8 cellular contexts compared by ENCODE assay signal in the genomic region with DNA sequence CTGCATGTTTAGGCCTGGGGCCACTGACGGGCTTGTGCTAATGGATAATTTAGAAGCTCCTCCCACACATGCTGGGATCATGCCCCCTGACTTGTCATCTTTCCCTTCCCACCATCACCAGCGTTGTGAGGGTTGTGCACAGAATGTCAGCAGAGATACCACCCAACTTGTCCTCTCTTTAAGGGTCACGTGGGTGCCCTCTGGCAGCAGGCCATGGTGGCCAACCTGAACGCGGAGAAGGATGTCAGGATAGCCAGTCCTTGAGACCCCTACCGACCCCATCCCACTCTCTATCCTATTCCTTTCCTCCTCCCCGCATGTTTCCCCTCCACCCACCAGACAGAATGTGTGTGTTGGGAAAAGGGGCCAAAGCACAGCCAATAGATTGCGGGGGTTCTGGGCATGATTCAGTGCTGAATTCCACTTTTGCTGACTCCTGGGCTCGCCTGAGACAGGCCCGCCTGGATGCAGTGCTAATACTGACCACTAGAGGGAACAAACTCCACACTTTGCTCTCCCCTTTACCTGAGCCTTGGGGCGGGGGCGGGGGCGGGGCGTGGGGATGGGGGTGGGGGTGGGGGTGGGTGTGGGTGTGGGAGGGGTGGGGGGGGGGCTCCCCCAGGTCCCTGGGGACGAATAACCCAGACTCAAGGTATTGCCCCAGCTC. TPM values are rescaled to one million over a fixed set of nuclear protein-coding genes. Genes with fewer than 3 reads are reported as not detected.
DNase-seq lines count a peak whose midpoint lies in the region; ATAC-seq, FAIRE-seq and TF ChIP-seq lines count a peak whose summit lies in the region.

A gene (minus strand): TSS at position 10 of the 667 bp plus-strand sequence. CDS start 143 bp downstream, outside the sequence.

- intact Hi-C loops in ovary (cut with DNase I): no loop called here

- H3K4me1 ChIP-seq in NT2/D1 (ENCODE audit: insufficient read depth, insufficient read length) (peaks cover 11% of the 10 kb centered on the region), ovary (ENCODE audit: insufficient read depth) (no peaks in the 10 kb centered on the region)

- H3K36me3 ChIP-seq in NT2/D1 (ENCODE audit: insufficient read depth, insufficient read length, low read length) (no peaks in the 10 kb centered on the region), ovary (no peaks in the 10 kb centered on the region)

- H3K9ac ChIP-seq in NT2/D1 (ENCODE audit: insufficient read length, low read depth): peak within 1 kb of the TSS; percentile 10

- TF ChIP-seq EP300 in ovary (IDR thresholded peaks at IDR 0.05): no peak

- no peak for ATAC-seq in HG03520 (IDR thresholded peaks at IDR 0.05; ENCODE audit: unreplicated experiment)

- DNase-seq in 8988T: peak; percentile 51
- peak; percentile 76 for DNase-seq in GM12891 (ENCODE audit: insufficient read length, low spot score)
- peak; percentile 35 for DNase-seq in NT2/D1 (ENCODE audit: low read depth, low spot score)
- peak; percentile 46 for DNase-seq in activated T-cell treated with anti-CD3 and anti-CD28 coated beads for 4 hours
- DNase-seq in fibroblast of mammary gland (ENCODE audit: low read depth): peak; percentile 61
- peak in 4 of 5 donors; percentile 25 to 58 (median 44) for DNase-seq in ovary
- no peak for DNase-seq in OCI-M2 (lab: John Stamatoyannopoulos, UW; ENCODE audit: unreplicated experiment)

- no peak for FAIRE-seq in GM12891 (lab: Jason Lieb, UNC)

- no peak within 1 kb of the TSS for H3K4me3 ChIP-seq in NT2/D1 (ENCODE audit: insufficient read length, low read depth)
- H3K4me3 ChIP-seq in fibroblast of mammary gland (ENCODE audit: control insufficient read depth, low read depth, low read length): no peak within 1 kb of the TSS
- H3K4me3 ChIP-seq in ovary: no peak within 1 kb of the TSS

- TF ChIP-seq POLR2A in GM12891 (IDR thresholded peaks at IDR 0.05; ENCODE audit: low read depth, low read length) (no peak), ovary (IDR thresholded peaks at IDR 0.05) (no peak)

- TF ChIP-seq CTCF in fibroblast of mammary gland (conservative IDR thresholded peaks at IDR 0.05; ENCODE audit: control insufficient read depth, insufficient read depth, low read depth, low read length): peak; percentile 55
- TF ChIP-seq CTCF in ovary (IDR thresholded peaks at IDR 0.05): peak in 2 of 3 donors; percentile 8 to 43

- H3K27ac ChIP-seq in ovary: no peak within 1 kb of the TSS

- H3K9me3 ChIP-seq in NT2/D1 (ENCODE audit: insufficient read depth, low read length): no peaks in the 10 kb centered on the region
- H3K9me3 ChIP-seq in ovary: no peaks in the 10 kb centered on the region

- H3K27me3 ChIP-seq in NT2/D1 (ENCODE audit: insufficient read depth, insufficient read length) (no peaks in the 10 kb centered on the region), ovary (no peaks in the 10 kb centered on the region)

- 28 to 34% (median 29%) methylated on average over 15 of the region's 15 CpGs for WGBS in ovary, 3 donors

TF ChIP-seq in GM12891, 5 proteins besides CTCF, POLR2A, EP300 and RAD21:
- TF ChIP-seq SPI1 (IDR thresholded peaks at IDR 0.05; ENCODE audit: low read depth, low read length) (no peak), POU2F2 (IDR thresholded peaks at IDR 0.05; ENCODE audit: low read depth, low read length) (no peak)

RNA-seq across cellular contexts. Expression of the gene that starts here (rescaled TPM):
- polyA plus RNA-seq in GM12891 (2012; ENCODE audit: low read depth, missing spikeins): not detected
- not detected for total RNA-seq in ovary
- not detected for polyA plus RNA-seq in ovary

Comparison
In these comparisons a context has a peak if more than half of its experiments do, and no peak if none do; other contexts are left out.
1. Peak in DNase-seq in ovary; RNA of the gene not detected or under 1 TPM.